In the genomic region with DNA sequence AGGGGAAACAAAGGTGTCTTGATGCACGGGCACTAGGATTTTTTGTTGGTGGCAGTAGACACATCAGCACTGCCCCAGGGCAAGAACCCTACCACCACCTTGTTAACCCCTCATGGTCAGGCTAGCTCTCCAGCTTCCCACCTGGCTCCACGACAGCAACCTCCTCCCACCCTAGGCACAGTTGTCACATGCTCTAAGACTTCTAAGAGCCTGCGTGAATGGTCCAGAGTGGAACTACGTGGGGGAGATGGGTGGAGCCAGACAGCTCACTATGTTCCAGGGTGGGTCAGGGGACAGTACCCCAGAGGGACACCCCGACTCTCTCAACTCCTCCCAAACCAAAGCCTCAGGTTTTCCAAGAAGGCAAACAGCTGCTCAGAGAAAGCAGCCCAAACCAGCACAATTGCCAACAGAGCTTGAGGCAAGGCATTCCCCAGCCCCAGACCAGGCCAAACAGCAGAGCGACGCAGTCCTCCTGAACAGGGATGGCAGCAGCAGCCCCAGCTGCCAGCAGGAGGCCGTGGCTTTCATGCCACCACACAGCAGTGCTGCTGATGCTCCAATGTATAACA, we compare ENCODE assay signal across 1 cellular context.
TF ChIP-seq lines count a peak whose summit lies in the region.

No MANE protein-coding gene starts in this region.

TF ChIP-seq in SK-N-SH, 30 proteins besides CTCF, POLR2A, EP300 and RAD21 (continued from another document):
- TF ChIP-seq USF1 (IDR thresholded peaks at IDR 0.05; ENCODE audit: borderline replicate concordance, low read depth) (no peak), NRF1 (IDR thresholded peaks at IDR 0.05; ENCODE audit: low read depth, low read length) (no peak), RCOR1 (IDR thresholded peaks at IDR 0.05; ENCODE audit: low read length) (no peak), NFIC (IDR thresholded peaks at IDR 0.05; ENCODE audit: borderline replicate concordance) (no peak), ZBTB33 (IDR thresholded peaks at IDR 0.05; ENCODE audit: borderline replicate concordance, low read depth) (no peak), ELF1 (IDR thresholded peaks at IDR 0.05) (no peak), YY1 (IDR thresholded peaks at IDR 0.05; ENCODE audit: low read depth) (no peak), TEAD4 (IDR thresholded peaks at IDR 0.05; ENCODE audit: borderline replicate concordance, insufficient read depth) (no peak), POLR2AphosphoS5 (IDR thresholded peaks at IDR 0.05; ENCODE audit: low read depth, low read length) (no peak), RXRA (IDR thresholded peaks at IDR 0.05; ENCODE audit: borderline replicate concordance, low read depth) (no peak), MXI1 (IDR thresholded peaks at IDR 0.05; ENCODE audit: low read depth, low read length) (no peak)
- TF ChIP-seq, protein P1, sequence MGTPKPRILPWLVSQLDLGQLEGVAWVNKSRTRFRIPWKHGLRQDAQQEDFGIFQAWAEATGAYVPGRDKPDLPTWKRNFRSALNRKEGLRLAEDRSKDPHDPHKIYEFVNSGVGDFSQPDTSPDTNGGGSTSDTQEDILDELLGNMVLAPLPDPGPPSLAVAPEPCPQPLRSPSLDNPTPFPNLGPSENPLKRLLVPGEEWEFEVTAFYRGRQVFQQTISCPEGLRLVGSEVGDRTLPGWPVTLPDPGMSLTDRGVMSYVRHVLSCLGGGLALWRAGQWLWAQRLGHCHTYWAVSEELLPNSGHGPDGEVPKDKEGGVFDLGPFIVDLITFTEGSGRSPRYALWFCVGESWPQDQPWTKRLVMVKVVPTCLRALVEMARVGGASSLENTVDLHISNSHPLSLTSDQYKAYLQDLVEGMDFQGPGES (IDR thresholded peaks at IDR 0.05; ENCODE audit: low read depth, low read length): no peak
- TF ChIP-seq, protein P2, sequence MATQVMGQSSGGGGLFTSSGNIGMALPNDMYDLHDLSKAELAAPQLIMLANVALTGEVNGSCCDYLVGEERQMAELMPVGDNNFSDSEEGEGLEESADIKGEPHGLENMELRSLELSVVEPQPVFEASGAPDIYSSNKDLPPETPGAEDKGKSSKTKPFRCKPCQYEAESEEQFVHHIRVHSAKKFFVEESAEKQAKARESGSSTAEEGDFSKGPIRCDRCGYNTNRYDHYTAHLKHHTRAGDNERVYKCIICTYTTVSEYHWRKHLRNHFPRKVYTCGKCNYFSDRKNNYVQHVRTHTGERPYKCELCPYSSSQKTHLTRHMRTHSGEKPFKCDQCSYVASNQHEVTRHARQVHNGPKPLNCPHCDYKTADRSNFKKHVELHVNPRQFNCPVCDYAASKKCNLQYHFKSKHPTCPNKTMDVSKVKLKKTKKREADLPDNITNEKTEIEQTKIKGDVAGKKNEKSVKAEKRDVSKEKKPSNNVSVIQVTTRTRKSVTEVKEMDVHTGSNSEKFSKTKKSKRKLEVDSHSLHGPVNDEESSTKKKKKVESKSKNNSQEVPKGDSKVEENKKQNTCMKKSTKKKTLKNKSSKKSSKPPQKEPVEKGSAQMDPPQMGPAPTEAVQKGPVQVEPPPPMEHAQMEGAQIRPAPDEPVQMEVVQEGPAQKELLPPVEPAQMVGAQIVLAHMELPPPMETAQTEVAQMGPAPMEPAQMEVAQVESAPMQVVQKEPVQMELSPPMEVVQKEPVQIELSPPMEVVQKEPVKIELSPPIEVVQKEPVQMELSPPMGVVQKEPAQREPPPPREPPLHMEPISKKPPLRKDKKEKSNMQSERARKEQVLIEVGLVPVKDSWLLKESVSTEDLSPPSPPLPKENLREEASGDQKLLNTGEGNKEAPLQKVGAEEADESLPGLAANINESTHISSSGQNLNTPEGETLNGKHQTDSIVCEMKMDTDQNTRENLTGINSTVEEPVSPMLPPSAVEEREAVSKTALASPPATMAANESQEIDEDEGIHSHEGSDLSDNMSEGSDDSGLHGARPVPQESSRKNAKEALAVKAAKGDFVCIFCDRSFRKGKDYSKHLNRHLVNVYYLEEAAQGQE (IDR thresholded peaks at IDR 0.05; ENCODE audit: low read depth, low read length): no peak
